ENCODE assay signal across 14 cellular contexts in genomic region chr10:119409906-119410305, GRCh38.
DNase-seq lines count a peak whose midpoint lies in the region; ATAC-seq and TF ChIP-seq lines count a peak whose summit lies in the region.
"Had no signal": no experiment of that assay in that cellular context is flagged by ENCODE, and none has a peak within 500 bp of the region (broad histone marks: within the 10 kb centered on the region; RNA-seq: fewer than 3 reads in every experiment).

No MANE protein-coding gene starts in this region.

- H3K4me3 ChIP-seq in duodenal mucosa (ENCODE audit: low read depth in 1 of 2, low read length in 2 of 2) (no peak overlapping the region), coronary artery (no peak overlapping the region)
- H3K4me3 ChIP-seq: dorsolateral prefrontal cortex, lung, suprapubic skin had no signal

- no peaks in the 10 kb centered on the region for H3K36me3 Mint-ChIP-seq in progenitor cell of endocrine pancreas (ENCODE audit: insufficient read depth)

- H3K27me3 ChIP-seq in duodenal mucosa (ENCODE audit: control insufficient read depth in 1 of 2, insufficient read depth in 2 of 2, low read length in 2 of 2): no peaks in the 10 kb centered on the region
- H3K27me3 ChIP-seq: dorsolateral prefrontal cortex, suprapubic skin had no signal

- H3K4me1 ChIP-seq in duodenal mucosa (ENCODE audit: control insufficient read depth in 1 of 2, insufficient read depth in 2 of 2, low read length in 2 of 2): peaks cover 17 to 24% of the 10 kb centered on the region in 2 donors

- H3K27ac ChIP-seq in duodenal mucosa (ENCODE audit: low read depth, low read length): peak overlapping the region; percentile 70
- peak overlapping the region in 1 of 2 donors; percentile 62 for H3K27ac ChIP-seq in coronary artery
- H3K27ac ChIP-seq: RWPE1 had no signal

- no peaks in the 10 kb centered on the region for H3K9me3 Mint-ChIP-seq in progenitor cell of endocrine pancreas (ENCODE audit: low read depth)

- peaks cover 0 to 3% of the 10 kb centered on the region in 2 donors for H3K36me3 ChIP-seq in duodenal mucosa (ENCODE audit: control insufficient read depth in 1 of 2, insufficient read depth in 2 of 2, low read length in 2 of 2)
- H3K36me3 ChIP-seq: suprapubic skin had no signal

- TF ChIP-seq CTCF in progenitor cell of endocrine pancreas (IDR thresholded peaks at IDR 0.05; ENCODE audit: unreplicated experiment) (no peak), coronary artery (IDR thresholded peaks at IDR 0.05) (no peak)

- no peaks in the 10 kb centered on the region for H3K9me3 ChIP-seq in duodenal mucosa (ENCODE audit: control insufficient read depth in 1 of 2, low read length in 2 of 2)
- H3K9me3 ChIP-seq: Caco-2, suprapubic skin had no signal

- peaks cover 46% of the 10 kb centered on the region for H3K4me1 Mint-ChIP-seq in progenitor cell of endocrine pancreas (ENCODE audit: low read depth)

- H3K4me3 Mint-ChIP-seq in progenitor cell of endocrine pancreas (ENCODE audit: low read depth): no peak overlapping the region

- peak overlapping the region; percentile 88 for H3K27ac Mint-ChIP-seq in progenitor cell of endocrine pancreas

- ATAC-seq in HG02610 (IDR thresholded peaks at IDR 0.05; ENCODE audit: unreplicated experiment): no peak

- DNase-seq in HuH-7.5 (ENCODE audit: low spot score): peak; percentile 75
- peak; percentile 95 for DNase-seq in left kidney (ENCODE audit: low read depth, low spot score)
- peak; percentile 26 for DNase-seq in progenitor cell of endocrine pancreas (ENCODE audit: low spot score, unreplicated experiment)
- no peak for DNase-seq in coronary artery (ENCODE audit: low spot score)
- DNase-seq in NCI-H187 treated with DMSO at 0.1 percent for 48 hours (lab: John Stamatoyannopoulos, UW): no peak
- no peak for DNase-seq in GM03348 (ENCODE audit: low spot score)
- DNase-seq: Caco-2, dorsolateral prefrontal cortex, NCI-H524 had no signal

- H3K27me3 Mint-ChIP-seq in progenitor cell of endocrine pancreas: no peaks in the 10 kb centered on the region

- no peak overlapping the region for H3K9ac ChIP-seq in duodenal mucosa (ENCODE audit: low read depth in 1 of 2, low read length in 2 of 2)

Comparison
In these comparisons a context has a peak if more than half of its experiments do, and no peak if none do; other contexts are left out.
1. DNase-seq: peak in HuH-7.5 (single experiment), left kidney (single experiment) and progenitor cell of endocrine pancreas (single experiment); none in coronary artery (single experiment), NCI-H187 treated with DMSO at 0.1 percent for 48 hours (single experiment) and GM03348 (single experiment).